ENCODE assay signal across 1 cellular context in the genomic region with DNA sequence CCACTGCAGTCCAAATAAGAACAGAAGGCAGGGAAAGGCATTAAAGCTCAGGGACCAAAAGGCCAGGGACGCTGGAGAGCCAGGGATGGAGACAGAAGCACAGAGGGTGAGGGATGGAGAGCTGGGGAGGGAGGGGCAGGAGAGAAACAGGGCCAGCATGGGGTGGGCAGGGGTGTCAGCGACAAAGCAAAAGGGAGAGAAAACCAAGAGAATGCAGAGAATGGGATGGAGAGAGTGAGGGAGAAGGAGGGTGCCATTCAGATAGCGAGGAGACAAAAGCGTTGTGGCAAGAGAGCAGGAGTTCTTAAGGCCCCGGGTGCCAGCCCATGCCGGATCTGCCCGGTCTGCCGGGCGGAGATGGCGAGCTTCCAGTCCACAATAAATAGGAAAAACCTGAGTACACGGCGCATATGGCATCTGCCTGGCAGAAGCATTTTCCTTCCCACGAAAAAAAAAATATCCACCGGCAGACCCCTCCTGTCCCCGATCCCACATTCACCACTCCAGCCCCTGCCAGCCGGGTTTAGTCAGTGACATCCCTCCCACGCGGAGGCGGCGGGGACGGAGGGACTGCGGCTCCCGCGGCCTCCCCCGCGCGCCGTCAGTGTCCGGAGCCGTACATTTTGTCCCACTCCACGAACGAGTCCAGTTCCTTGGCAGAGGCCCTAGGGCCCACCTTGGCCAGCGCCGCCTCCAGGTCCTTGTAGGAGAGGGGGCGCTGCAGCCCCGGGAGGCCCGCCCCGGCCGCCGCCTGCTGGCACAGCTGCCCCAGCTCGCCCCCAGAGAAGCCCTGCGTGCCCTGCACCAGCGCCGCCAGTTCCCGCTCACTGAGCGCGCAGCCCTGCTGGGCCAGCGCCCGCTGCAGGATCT.
A peak's percentile ranks its signal among the peaks of the same experiment; 100 is the strongest.
TF ChIP-seq lines count a peak whose summit lies in the region.

No MANE protein-coding gene starts in this region.

TF ChIP-seq in HEK293, 187 proteins besides CTCF, POLR2A, EP300 and RAD21 (continued from another document):
- TF ChIP-seq, protein P1, sequence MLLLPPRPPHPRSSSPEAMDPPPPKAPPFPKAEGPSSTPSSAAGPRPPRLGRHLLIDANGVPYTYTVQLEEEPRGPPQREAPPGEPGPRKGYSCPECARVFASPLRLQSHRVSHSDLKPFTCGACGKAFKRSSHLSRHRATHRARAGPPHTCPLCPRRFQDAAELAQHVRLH (tag by site-specific recombination; IDR thresholded peaks at IDR 0.05) = no peak
- peak; percentile 32; the same call in 1 of the 2 replicates for TF ChIP-seq SP2 (tag by site-specific recombination; IDR thresholded peaks at IDR 0.05)
- 0 out of 2 replicates have a peak, but pooled peaks have one; percentile 45 for TF ChIP-seq ZXDB (tag by site-specific recombination; IDR thresholded peaks at IDR 0.05)
- TF ChIP-seq, protein P2, sequence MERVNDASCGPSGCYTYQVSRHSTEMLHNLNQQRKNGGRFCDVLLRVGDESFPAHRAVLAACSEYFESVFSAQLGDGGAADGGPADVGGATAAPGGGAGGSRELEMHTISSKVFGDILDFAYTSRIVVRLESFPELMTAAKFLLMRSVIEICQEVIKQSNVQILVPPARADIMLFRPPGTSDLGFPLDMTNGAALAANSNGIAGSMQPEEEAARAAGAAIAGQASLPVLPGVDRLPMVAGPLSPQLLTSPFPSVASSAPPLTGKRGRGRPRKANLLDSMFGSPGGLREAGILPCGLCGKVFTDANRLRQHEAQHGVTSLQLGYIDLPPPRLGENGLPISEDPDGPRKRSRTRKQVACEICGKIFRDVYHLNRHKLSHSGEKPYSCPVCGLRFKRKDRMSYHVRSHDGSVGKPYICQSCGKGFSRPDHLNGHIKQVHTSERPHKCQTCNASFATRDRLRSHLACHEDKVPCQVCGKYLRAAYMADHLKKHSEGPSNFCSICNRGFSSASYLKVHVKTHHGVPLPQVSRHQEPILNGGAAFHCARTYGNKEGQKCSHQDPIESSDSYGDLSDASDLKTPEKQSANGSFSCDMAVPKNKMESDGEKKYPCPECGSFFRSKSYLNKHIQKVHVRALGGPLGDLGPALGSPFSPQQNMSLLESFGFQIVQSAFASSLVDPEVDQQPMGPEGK (tag by site-specific recombination; IDR thresholded peaks at IDR 0.05) = peak; percentile 49; the same call in 1 of the 2 replicates
- TF ChIP-seq, protein P3, sequence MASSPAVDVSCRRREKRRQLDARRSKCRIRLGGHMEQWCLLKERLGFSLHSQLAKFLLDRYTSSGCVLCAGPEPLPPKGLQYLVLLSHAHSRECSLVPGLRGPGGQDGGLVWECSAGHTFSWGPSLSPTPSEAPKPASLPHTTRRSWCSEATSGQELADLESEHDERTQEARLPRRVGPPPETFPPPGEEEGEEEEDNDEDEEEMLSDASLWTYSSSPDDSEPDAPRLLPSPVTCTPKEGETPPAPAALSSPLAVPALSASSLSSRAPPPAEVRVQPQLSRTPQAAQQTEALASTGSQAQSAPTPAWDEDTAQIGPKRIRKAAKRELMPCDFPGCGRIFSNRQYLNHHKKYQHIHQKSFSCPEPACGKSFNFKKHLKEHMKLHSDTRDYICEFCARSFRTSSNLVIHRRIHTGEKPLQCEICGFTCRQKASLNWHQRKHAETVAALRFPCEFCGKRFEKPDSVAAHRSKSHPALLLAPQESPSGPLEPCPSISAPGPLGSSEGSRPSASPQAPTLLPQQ (tag by site-specific recombination; IDR thresholded peaks at IDR 0.05) = peak; percentile 92
- TF ChIP-seq ZNF544 (tag by site-specific recombination; IDR thresholded peaks at IDR 0.05) = no peak
- TF ChIP-seq ZNF701 (tag by site-specific recombination; IDR thresholded peaks at IDR 0.05) = no peak
- no peak for TF ChIP-seq ZNF132 (tag by site-specific recombination; IDR thresholded peaks at IDR 0.05; ENCODE audit: borderline replicate concordance)
- TF ChIP-seq ZNF658 (tag by site-specific recombination; IDR thresholded peaks at IDR 0.05) = no peak
- no peak for TF ChIP-seq OSR2 (tag by site-specific recombination; IDR thresholded peaks at IDR 0.05)
- TF ChIP-seq MEIS1 (CRISPR knock-in tag; IDR thresholded peaks at IDR 0.05; ENCODE audit: borderline replicate concordance) = no peak
- TF ChIP-seq, protein P4, sequence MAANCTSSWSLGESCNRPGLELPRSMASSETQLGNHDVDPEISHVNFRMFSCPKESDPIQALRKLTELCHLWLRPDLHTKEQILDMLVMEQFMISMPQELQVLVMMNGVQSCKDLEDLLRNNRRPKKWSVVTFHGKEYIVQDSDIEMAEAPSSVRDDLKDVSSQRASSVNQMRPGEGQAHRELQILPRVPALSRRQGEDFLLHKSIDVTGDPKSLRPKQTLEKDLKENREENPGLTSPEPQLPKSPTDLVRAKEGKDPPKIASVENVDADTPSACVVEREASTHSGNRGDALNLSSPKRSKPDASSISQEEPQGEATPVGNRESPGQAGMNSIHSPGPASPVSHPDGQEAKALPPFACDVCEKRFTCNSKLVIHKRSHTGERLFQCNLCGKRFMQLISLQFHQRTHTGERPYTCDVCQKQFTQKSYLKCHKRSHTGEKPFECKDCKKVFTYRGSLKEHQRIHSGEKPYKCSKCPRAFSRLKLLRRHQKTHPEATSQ (tag by site-specific recombination; IDR thresholded peaks at IDR 0.05) = no peak
- peak; percentile 84 for TF ChIP-seq ZNF335 (tag by site-specific recombination; conservative IDR thresholded peaks at IDR 0.05)
- TF ChIP-seq, protein P5, sequence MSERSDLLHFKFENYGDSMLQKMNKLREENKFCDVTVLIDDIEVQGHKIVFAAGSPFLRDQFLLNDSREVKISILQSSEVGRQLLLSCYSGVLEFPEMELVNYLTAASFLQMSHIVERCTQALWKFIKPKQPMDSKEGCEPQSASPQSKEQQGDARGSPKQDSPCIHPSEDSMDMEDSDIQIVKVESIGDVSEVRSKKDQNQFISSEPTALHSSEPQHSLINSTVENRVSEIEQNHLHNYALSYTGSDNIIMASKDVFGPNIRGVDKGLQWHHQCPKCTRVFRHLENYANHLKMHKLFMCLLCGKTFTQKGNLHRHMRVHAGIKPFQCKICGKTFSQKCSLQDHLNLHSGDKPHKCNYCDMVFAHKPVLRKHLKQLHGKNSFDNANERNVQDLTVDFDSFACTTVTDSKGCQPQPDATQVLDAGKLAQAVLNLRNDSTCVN (tag by site-specific recombination; optimal IDR thresholded peaks at IDR 0.05) = peak; percentile 71
- TF ChIP-seq ZNF548 (tag by site-specific recombination; IDR thresholded peaks at IDR 0.05) = no peak
- TF ChIP-seq ZNF776 (tag by site-specific recombination; IDR thresholded peaks at IDR 0.05; ENCODE audit: borderline replicate concordance) = no peak
- TF ChIP-seq, protein P6, sequence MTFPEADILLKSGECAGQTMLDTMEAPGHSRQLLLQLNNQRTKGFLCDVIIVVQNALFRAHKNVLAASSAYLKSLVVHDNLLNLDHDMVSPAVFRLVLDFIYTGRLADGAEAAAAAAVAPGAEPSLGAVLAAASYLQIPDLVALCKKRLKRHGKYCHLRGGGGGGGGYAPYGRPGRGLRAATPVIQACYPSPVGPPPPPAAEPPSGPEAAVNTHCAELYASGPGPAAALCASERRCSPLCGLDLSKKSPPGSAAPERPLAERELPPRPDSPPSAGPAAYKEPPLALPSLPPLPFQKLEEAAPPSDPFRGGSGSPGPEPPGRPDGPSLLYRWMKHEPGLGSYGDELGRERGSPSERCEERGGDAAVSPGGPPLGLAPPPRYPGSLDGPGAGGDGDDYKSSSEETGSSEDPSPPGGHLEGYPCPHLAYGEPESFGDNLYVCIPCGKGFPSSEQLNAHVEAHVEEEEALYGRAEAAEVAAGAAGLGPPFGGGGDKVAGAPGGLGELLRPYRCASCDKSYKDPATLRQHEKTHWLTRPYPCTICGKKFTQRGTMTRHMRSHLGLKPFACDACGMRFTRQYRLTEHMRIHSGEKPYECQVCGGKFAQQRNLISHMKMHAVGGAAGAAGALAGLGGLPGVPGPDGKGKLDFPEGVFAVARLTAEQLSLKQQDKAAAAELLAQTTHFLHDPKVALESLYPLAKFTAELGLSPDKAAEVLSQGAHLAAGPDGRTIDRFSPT (tag by site-specific recombination; IDR thresholded peaks at IDR 0.05) = peak; percentile 40; the same call in 1 of the 2 replicates
- peak; percentile 76 for TF ChIP-seq ZNF600 (tag by site-specific recombination; IDR thresholded peaks at IDR 0.05)
- peak; percentile 62 for TF ChIP-seq ZNF366 (tag by site-specific recombination; conservative IDR thresholded peaks at IDR 0.05)
- TF ChIP-seq, protein P7, sequence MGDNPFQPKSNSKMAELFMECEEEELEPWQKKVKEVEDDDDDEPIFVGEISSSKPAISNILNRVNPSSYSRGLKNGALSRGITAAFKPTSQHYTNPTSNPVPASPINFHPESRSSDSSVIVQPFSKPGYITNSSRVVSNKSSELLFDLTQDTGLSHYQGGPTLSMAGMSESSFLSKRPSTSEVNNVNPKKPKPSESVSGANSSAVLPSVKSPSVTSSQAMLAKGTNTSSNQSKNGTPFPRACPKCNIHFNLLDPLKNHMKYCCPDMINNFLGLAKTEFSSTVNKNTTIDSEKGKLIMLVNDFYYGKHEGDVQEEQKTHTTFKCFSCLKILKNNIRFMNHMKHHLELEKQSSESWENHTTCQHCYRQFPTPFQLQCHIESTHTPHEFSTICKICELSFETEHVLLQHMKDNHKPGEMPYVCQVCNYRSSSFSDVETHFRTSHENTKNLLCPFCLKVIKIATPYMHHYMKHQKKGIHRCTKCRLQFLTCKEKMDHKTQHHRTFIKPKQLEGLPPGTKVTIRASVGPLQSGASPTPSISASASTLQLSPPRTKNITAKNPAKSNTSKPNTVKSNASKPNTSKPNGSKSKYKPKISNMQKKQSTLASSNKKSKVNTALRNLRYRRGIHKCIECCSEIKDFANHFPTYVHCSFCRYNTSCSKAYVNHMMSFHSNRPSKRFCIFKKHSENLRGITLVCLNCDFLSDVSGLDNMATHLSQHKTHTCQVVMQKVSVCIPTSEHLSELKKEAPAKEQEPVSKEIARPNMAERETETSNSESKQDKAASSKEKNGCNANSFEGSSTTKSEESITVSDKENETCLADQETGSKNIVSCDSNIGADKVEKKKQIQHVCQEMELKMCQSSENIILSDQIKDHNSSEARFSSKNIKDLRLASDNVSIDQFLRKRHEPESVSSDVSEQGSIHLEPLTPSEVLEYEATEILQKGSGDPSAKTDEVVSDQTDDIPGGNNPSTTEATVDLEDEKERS (tag by site-specific recombination; IDR thresholded peaks at IDR 0.05) = no peak
- TF ChIP-seq, protein P8, sequence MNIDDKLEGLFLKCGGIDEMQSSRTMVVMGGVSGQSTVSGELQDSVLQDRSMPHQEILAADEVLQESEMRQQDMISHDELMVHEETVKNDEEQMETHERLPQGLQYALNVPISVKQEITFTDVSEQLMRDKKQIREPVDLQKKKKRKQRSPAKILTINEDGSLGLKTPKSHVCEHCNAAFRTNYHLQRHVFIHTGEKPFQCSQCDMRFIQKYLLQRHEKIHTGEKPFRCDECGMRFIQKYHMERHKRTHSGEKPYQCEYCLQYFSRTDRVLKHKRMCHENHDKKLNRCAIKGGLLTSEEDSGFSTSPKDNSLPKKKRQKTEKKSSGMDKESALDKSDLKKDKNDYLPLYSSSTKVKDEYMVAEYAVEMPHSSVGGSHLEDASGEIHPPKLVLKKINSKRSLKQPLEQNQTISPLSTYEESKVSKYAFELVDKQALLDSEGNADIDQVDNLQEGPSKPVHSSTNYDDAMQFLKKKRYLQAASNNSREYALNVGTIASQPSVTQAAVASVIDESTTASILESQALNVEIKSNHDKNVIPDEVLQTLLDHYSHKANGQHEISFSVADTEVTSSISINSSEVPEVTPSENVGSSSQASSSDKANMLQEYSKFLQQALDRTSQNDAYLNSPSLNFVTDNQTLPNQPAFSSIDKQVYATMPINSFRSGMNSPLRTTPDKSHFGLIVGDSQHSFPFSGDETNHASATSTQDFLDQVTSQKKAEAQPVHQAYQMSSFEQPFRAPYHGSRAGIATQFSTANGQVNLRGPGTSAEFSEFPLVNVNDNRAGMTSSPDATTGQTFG (tag by site-specific recombination; IDR thresholded peaks at IDR 0.05; ENCODE audit: borderline replicate concordance) = no peak
- TF ChIP-seq, protein P9, sequence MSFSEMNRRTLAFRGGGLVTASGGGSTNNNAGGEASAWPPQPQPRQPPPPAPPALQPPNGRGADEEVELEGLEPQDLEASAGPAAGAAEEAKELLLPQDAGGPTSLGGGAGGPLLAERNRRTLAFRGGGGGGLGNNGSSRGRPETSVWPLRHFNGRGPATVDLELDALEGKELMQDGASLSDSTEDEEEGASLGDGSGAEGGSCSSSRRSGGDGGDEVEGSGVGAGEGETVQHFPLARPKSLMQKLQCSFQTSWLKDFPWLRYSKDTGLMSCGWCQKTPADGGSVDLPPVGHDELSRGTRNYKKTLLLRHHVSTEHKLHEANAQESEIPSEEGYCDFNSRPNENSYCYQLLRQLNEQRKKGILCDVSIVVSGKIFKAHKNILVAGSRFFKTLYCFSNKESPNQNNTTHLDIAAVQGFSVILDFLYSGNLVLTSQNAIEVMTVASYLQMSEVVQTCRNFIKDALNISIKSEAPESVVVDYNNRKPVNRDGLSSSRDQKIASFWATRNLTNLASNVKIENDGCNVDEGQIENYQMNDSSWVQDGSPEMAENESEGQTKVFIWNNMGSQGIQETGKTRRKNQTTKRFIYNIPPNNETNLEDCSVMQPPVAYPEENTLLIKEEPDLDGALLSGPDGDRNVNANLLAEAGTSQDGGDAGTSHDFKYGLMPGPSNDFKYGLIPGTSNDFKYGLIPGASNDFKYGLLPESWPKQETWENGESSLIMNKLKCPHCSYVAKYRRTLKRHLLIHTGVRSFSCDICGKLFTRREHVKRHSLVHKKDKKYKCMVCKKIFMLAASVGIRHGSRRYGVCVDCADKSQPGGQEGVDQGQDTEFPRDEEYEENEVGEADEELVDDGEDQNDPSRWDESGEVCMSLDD (tag by site-specific recombination; IDR thresholded peaks at IDR 0.05) = no peak
